34 cellular contexts compared by ENCODE assay signal in genomic region chr5:38438757-38439156, GRCh38.
"Had no signal": no experiment of that assay in that cellular context is flagged by ENCODE, and none has a peak within 500 bp of the region (broad histone marks: within the 10 kb centered on the region; RNA-seq: fewer than 3 reads in every experiment).

No MANE protein-coding gene starts in this region.

- FAIRE-seq: astrocyte, bronchial epithelial cell had no signal

- ATAC-seq: activated naive CD4-positive, alpha-beta T cell treated with anti-CD3 and anti-CD28 coated beads, Interleukin-2, amount 50 U/mL, for 72 hours; activated naive CD8-positive, alpha-beta T cell treated with anti-CD3 and anti-CD28 coated beads, Interleukin-2, amount 50 U/mL, for 24 hours; activated T-cell treated with anti-CD3 and anti-CD28 coated beads, Interleukin-2, amount 50 U/mL, for 4 hours; activated T-cell treated with anti-CD3 and anti-CD28 coated beads, Interleukin-2, amount 50 U/mL, for 72 hours; activated T-helper 17 cell treated with anti-CD3 and anti-CD28 coated beads, Interleukin-2, amount 50 U/mL, for 72 hours; body of pancreas had no signal

- H3K36me3 ChIP-seq: adrenal gland, ascending aorta, brain microvascular endothelial cell, breast epithelium, cardiac muscle cell had no signal

- H3K4me1 ChIP-seq: breast epithelium had no signal

- DNase-seq: activated effector memory CD4-positive, alpha-beta T cell treated with anti-CD3 and anti-CD28 coated beads, Interleukin-2, amount 50 U/mL, for 16 hours; activated effector memory CD4-positive, alpha-beta T cell treated with Interleukin-2 at 50 U/mL for 16 hours; activated gamma-delta T cell; activated gamma-delta T cell treated with Interleukin-2 at 50 U/mL for 16 hours; activated naive CD4-positive, alpha-beta T cell; activated naive CD4-positive, alpha-beta T cell treated with anti-CD3 and anti-CD28 coated beads for 36 hours; activated naive CD4-positive, alpha-beta T cell treated with anti-CD3 and anti-CD28 coated beads, Interleukin-2, amount 10 ng/mL, durations not matched to agents 7 days and 5 days; activated naive CD4-positive, alpha-beta T cell treated with anti-CD3 and anti-CD28 coated beads, Interleukin-2, amount 50 U/mL, for 16 hours; activated naive CD4-positive, alpha-beta T cell treated with Interleukin-2 at 50 U/mL for 16 hours; activated naive CD8-positive, alpha-beta T cell treated with anti-CD3 and anti-CD28 coated beads for 36 hours; activated naive CD8-positive, alpha-beta T cell treated with anti-CD3 and anti-CD28 coated beads, Interleukin-2, amount 10 ng/mL, durations not matched to agents 7 days and 5 days; activated naive CD8-positive, alpha-beta T cell treated with anti-CD3 and anti-CD28 coated beads, Interleukin-2, amount 50 U/mL, for 24 hours; activated T-cell treated with anti-CD3 and anti-CD28 coated beads, Interleukin-2, amount 50 U/mL, for 1 hour; activated T-cell treated with anti-CD3 and anti-CD28 coated beads, Interleukin-2, amount 50 U/mL, for 24 hours; activated T-cell treated with anti-CD3 and anti-CD28 coated beads, Interleukin-2, amount 50 U/mL, for 4 hours; activated T-cell treated with anti-CD3 and anti-CD28 coated beads, Interleukin-2, amount 50 U/mL, for 48 hours; activated T-cell treated with anti-CD3 and anti-CD28 coated beads, Interleukin-2, amount 50 U/mL, for 72 hours; adrenal gland; amniotic stem cell; amygdala; anterior cingulate cortex; aorta; body of pancreas; brain microvascular endothelial cell; caudate nucleus; central memory CD4-positive, alpha-beta T cell; cerebellar nuclear complex had no signal

- H3K27me3 ChIP-seq: adrenal gland, ascending aorta, body of pancreas, brain microvascular endothelial cell, breast epithelium had no signal

- H3K4me3 ChIP-seq: adrenal gland, ascending aorta, body of pancreas, breast epithelium, cardiac muscle cell had no signal

- H3K27ac ChIP-seq: adrenal gland, ascending aorta, body of pancreas, brain microvascular endothelial cell, breast epithelium, cardiac muscle cell had no signal

- H3K9me3 ChIP-seq: adrenal gland, ascending aorta, body of pancreas, breast epithelium had no signal
